In genomic region chr5:93904917-93905316, GRCh38 we compare ENCODE assay signal across 7 cellular contexts.
"Had no signal": no experiment of that assay in that cellular context is flagged by ENCODE, and none has a peak within 500 bp of the region (broad histone marks: within the 10 kb centered on the region; RNA-seq: fewer than 3 reads in every experiment).

No MANE protein-coding gene starts in this region.

- H2AFZ ChIP-seq: GM23338 had no signal

- ATAC-seq: GM23338 had no signal

- H3K4me2 ChIP-seq: GM23338 had no signal

- FAIRE-seq: H1, H54, HTR-8/SVneo had no signal

- DNase-seq: H9, HCEC 1CT, KBM-7 had no signal

- H3K4me3 ChIP-seq: GM23338 had no signal
